In genomic region chr17:7260601-7261376, GRCh38 we compare ENCODE assay signal across 1 cellular context.
TF ChIP-seq lines count a peak whose summit lies in the region.

No MANE protein-coding gene starts in this region.

TF ChIP-seq in IMR-90, 13 proteins besides CTCF, POLR2A, EP300 and RAD21:
- no peak for TF ChIP-seq CHD1 (IDR thresholded peaks at IDR 0.05; ENCODE audit: low read depth, low read length)
- TF ChIP-seq NFE2L2 (IDR thresholded peaks at IDR 0.05; ENCODE audit: low read depth, low read length), result no peak
- TF ChIP-seq BHLHE40 (IDR thresholded peaks at IDR 0.05; ENCODE audit: low read depth, low read length), result no peak
